ENCODE assay signal across 25 cellular contexts in genomic region chr1:183152216-183152615, GRCh38. TPM values are rescaled to one million over a fixed set of nuclear protein-coding genes. Genes with fewer than 3 reads are reported as not detected.
"Had no signal": no experiment of that assay in that cellular context is flagged by ENCODE, and none has a peak within 500 bp of the region (broad histone marks: within the 10 kb centered on the region; RNA-seq: fewer than 3 reads in every experiment).

No MANE protein-coding gene starts in this region.

- H3K36me3 Mint-ChIP-seq: immature natural killer cell; natural killer cell; stimulated activated effector memory CD8-positive, alpha-beta T cell treated with anti-CD3 and anti-CD28 coated beads, Interleukin-12 subunit alpha, Interleukin-12 subunit beta, amount 100 ng/mL, for 72 hours had no signal

- H3K27ac ChIP-seq: colonic mucosa, esophagus muscularis mucosa, foreskin keratinocyte, gastroesophageal sphincter, heart right ventricle, lower lobe of right lung, parathyroid adenoma, right lobe of liver, stomach, thyroid gland, vagina had no signal

- H3K36me3 ChIP-seq: colonic mucosa, esophagus muscularis mucosa, gastroesophageal sphincter, heart right ventricle, lower lobe of right lung, right lobe of liver, stomach, thyroid gland, vagina had no signal

- H3K9me3 ChIP-seq: colonic mucosa, esophagus muscularis mucosa, gastroesophageal sphincter, heart right ventricle, lower lobe of right lung, right lobe of liver, stomach, thyroid gland, vagina had no signal

- H3K9me3 Mint-ChIP-seq: dendritic cell treated with granulocyte-macrophage colony-stimulating factor and Interleukin-4, amounts not matched to agents 40 ng/mL and 50 ng/mL, for 4 days had no signal

- H2AFZ ChIP-seq: parathyroid adenoma had no signal

- H3K27ac Mint-ChIP-seq: dendritic cell treated with granulocyte-macrophage colony-stimulating factor and Interleukin-4, amounts not matched to agents 40 ng/mL and 50 ng/mL, for 4 days; immature natural killer cell; natural killer cell; progenitor cell of endocrine pancreas; stimulated activated effector memory CD8-positive, alpha-beta T cell treated with anti-CD3 and anti-CD28 coated beads, Interleukin-12 subunit alpha, Interleukin-12 subunit beta, amount 100 ng/mL, for 72 hours had no signal

- H3K4me3 Mint-ChIP-seq: dendritic cell treated with granulocyte-macrophage colony-stimulating factor and Interleukin-4, amounts not matched to agents 40 ng/mL and 50 ng/mL, for 4 days; immature natural killer cell; natural killer cell; stimulated activated effector memory CD8-positive, alpha-beta T cell treated with anti-CD3 and anti-CD28 coated beads, Interleukin-12 subunit alpha, Interleukin-12 subunit beta, amount 100 ng/mL, for 72 hours had no signal

- H3K4me3 ChIP-seq: colonic mucosa, esophagus muscularis mucosa, gastroesophageal sphincter, heart right ventricle, lower lobe of right lung, right lobe of liver, stomach, thyroid gland, vagina had no signal

- H3K4me1 Mint-ChIP-seq: immature natural killer cell; natural killer cell; stimulated activated effector memory CD8-positive, alpha-beta T cell treated with anti-CD3 and anti-CD28 coated beads, Interleukin-12 subunit alpha, Interleukin-12 subunit beta, amount 100 ng/mL, for 72 hours had no signal

- DNase-seq: colonic mucosa; effector memory CD4-positive, alpha-beta T cell; foreskin keratinocyte; heart right ventricle; hypothalamus; immature natural killer cell; islet precursor cell; kidney glomerular epithelial cell; left ventricle myocardium superior; lower lobe of right lung; natural killer cell; right lobe of liver; stimulated activated CD4-positive, alpha-beta T cell treated with anti-CD3 and anti-CD28 coated beads, Interleukin-2, amount 100 ng/mL, for 24 hours; stimulated activated CD4-positive, alpha-beta T cell treated with anti-CD3 and anti-CD28 coated beads, Interleukin-4, amount 100 ng/mL, for 24 hours; stimulated activated naive CD4-positive, alpha-beta T cell treated with Interleukin-2 at 50 U/mL for 16 hours; stomach; thyroid gland; trophoblast cell had no signal

- H3K27me3 ChIP-seq: colonic mucosa, esophagus muscularis mucosa, foreskin keratinocyte, gastroesophageal sphincter, heart right ventricle, right lobe of liver, stomach, thyroid gland, vagina had no signal

- H3K4me1 ChIP-seq: colonic mucosa, lower lobe of right lung, parathyroid adenoma, right lobe of liver had no signal

- H3K9ac ChIP-seq: parathyroid adenoma had no signal

- H3K79me2 ChIP-seq: parathyroid adenoma had no signal

- H3K27me3 Mint-ChIP-seq: progenitor cell of endocrine pancreas had no signal

RNA-seq across cellular contexts. Expression of gene LAMC2, which starts 33.8 kb away (rescaled TPM):
- total RNA-seq: natural killer cell had no signal
- polyA plus RNA-seq: immature natural killer cell had no signal
